ENCODE assay signal across 1 cellular context in genomic region chrX:139120760-139121159, GRCh38.
A peak's percentile ranks its signal among the peaks of the same experiment; 100 is the strongest.
TF ChIP-seq lines count a peak whose summit lies in the region.

No MANE protein-coding gene starts in this region.

TF ChIP-seq in HEK293, 187 proteins besides CTCF, POLR2A, EP300 and RAD21 (continued from another document):
- peak; percentile 54; the same call in 1 of the 2 replicates for TF ChIP-seq ZNF639 (tag by site-specific recombination; IDR thresholded peaks at IDR 0.05)
- TF ChIP-seq ZNF645 (tag by site-specific recombination; IDR thresholded peaks at IDR 0.05), result no peak
- no peak for TF ChIP-seq ZNF239 (tag by site-specific recombination; IDR thresholded peaks at IDR 0.05)
- TF ChIP-seq ZNF37A (tag by site-specific recombination; IDR thresholded peaks at IDR 0.05), result no peak
- TF ChIP-seq SETDB1 (IDR thresholded peaks at IDR 0.05; ENCODE audit: insufficient read length, low read length), result no peak
- TF ChIP-seq PRDM2 (tag by site-specific recombination; IDR thresholded peaks at IDR 0.05; ENCODE audit: borderline replicate concordance), result no peak
- no peak for TF ChIP-seq ZSCAN16 (tag by site-specific recombination; IDR thresholded peaks at IDR 0.05)
